8 cellular contexts compared by ENCODE assay signal in the genomic region with DNA sequence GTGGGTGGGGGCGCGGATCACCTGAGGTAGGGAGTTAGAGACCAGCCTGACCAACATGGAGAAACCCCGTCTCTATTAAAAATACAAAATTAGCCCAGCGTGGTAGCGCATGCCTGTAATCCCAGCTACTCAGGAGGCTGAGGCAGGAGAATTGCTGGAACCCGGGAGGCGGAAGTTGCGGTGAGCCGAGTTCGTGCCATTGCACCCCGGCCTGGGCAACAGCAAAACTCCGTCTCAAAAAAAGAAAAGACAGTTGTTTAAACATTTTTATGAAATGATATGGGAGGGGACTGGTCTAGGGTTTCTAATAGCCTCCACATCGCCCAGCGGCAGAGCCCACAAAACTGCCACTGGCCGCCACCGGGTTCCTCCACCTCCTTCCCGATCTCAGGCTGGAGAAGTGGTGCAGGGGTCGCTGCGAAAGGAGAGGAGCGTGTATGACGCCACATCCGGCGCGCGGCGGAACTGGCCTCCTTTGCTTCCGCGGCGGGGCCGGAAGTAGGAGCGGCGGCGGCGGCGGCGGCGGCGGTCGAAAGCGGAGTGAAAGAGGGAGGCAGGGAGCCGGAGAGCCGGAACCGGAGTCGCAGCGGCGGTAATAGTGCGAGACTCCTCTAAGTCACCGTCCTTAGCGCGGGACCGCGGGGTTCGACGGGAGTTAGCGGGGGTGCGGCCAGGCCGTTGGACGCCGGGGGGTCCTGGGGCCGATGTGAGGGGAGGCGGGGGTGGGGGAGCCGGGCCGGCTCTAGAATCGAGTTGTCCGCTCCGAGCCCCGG. TPM values are rescaled to one million over a fixed set of nuclear protein-coding genes. Genes with fewer than 3 reads are reported as not detected.
A peak's percentile ranks its signal among the peaks of the same experiment; 100 is the strongest.
DNase-seq lines count a peak whose midpoint lies in the region; ATAC-seq and TF ChIP-seq lines count a peak whose summit lies in the region.

A gene (plus strand): TSS at position 492 of the 773 bp plus-strand sequence. CDS start 384 bp downstream, outside the sequence.

- H3K9me3 ChIP-seq in effector memory CD4-positive, alpha-beta T cell (ENCODE audit: control insufficient read depth, low read length), result no peaks in the 10 kb centered on the region

- peak; percentile 94 for ATAC-seq in memory B cell (ENCODE audit: low read depth)

- peak within 1 kb of the TSS; percentile 94 for H3K4me3 Mint-ChIP-seq in memory B cell

- peaks cover 39% of the 10 kb centered on the region for H3K36me3 ChIP-seq in effector memory CD4-positive, alpha-beta T cell (ENCODE audit: control insufficient read depth, insufficient read depth, low read length)

- no peaks in the 10 kb centered on the region for H3K9me3 Mint-ChIP-seq in memory B cell

- no peak for TF ChIP-seq CTCF in AG10803 (conservative IDR thresholded peaks at IDR 0.05; ENCODE audit: low read length)
- TF ChIP-seq CTCF in HL-60 (IDR thresholded peaks at IDR 0.05; ENCODE audit: insufficient read depth, low read length), result no peak

- H3K4me1 ChIP-seq in effector memory CD4-positive, alpha-beta T cell (ENCODE audit: control insufficient read depth, insufficient read depth, low read length, poor library complexity, severe bottlenecking), result peaks cover 12% of the 10 kb centered on the region

- DNase-seq in AG10803 (ENCODE audit: low read depth), result peak; percentile 86
- peak; percentile 95 for DNase-seq in GM19240 (ENCODE audit: insufficient read length, low spot score)
- peak; percentile 89 to 91 for DNase-seq in HL-60 (ENCODE audit: low read depth in 1 of 2, low spot score in 1 of 2)
- DNase-seq in NOMO-1 (lab: John Stamatoyannopoulos, UW; ENCODE audit: unreplicated experiment in 2 of 2), result peak; percentile 86 to 87
- peak; percentile 84 to 88 (median 88) for DNase-seq in effector memory CD4-positive, alpha-beta T cell
- peak; percentile 79 to 86 for DNase-seq in memory B cell (ENCODE audit: low spot score in 2 of 2)
- peak; percentile 84 for DNase-seq in stimulated activated CD8-positive, alpha-beta memory T cell treated with anti-CD3 and anti-CD28 coated beads, Interleukin-12 subunit alpha, Interleukin-12 subunit beta, amount 100 ng/mL, for 1 hour (ENCODE audit: low read depth)

- peaks cover 22% of the 10 kb centered on the region for H3K4me1 Mint-ChIP-seq in memory B cell

- no peaks in the 10 kb centered on the region for H3K27me3 Mint-ChIP-seq in memory B cell

- H3K4me3 ChIP-seq in AG10803 (ENCODE audit: low read length) (peak within 1 kb of the TSS; percentile 95), HL-60 (replicated peaks; ENCODE audit: insufficient read depth, low read length) (peak within 1 kb of the TSS; percentile 92)
- peak within 1 kb of the TSS; percentile 87 for H3K4me3 ChIP-seq in effector memory CD4-positive, alpha-beta T cell (ENCODE audit: insufficient read depth, low read depth, low read length, poor library complexity, severe bottlenecking)

- H3K27ac Mint-ChIP-seq in memory B cell, result peak within 1 kb of the TSS; percentile 97

- H3K27ac ChIP-seq in HL-60 (replicated peaks), result peak within 1 kb of the TSS; percentile 87
- H3K27ac ChIP-seq in effector memory CD4-positive, alpha-beta T cell (ENCODE audit: insufficient read depth, low read length, poor library complexity, severe bottlenecking), result peak within 1 kb of the TSS; percentile 83

- POLR2A ChIA-PET in activated CD8-positive, alpha-beta memory T cell treated with anti-CD3 and anti-CD28 coated beads for 36 hours (lab: Charles Lee), result interaction anchor here (1.0 to 5.0 kb wide), 4 partner anchors 10 to 17 kb away, joined by 3 to 28 read pairs (median 3); a partner anchor contains a TSS

- H3K27me3 ChIP-seq in HL-60 (ENCODE audit: insufficient read depth, poor library complexity, severe bottlenecking), result no peaks in the 10 kb centered on the region
- H3K27me3 ChIP-seq in effector memory CD4-positive, alpha-beta T cell (replicated peaks; ENCODE audit: control insufficient read depth, insufficient read depth, low read length, poor library complexity, severe bottlenecking), result no peaks in the 10 kb centered on the region

- H3K36me3 Mint-ChIP-seq in memory B cell, result peaks cover 13% of the 10 kb centered on the region

- CTCF ChIA-PET in activated CD8-positive, alpha-beta memory T cell treated with anti-CD3 and anti-CD28 coated beads for 36 hours (lab: Charles Lee), result interaction anchor here (0.7 to 3.1 kb wide), 5 partner anchors 10 to 20 kb away, joined by 3 to 25 read pairs (median 3); a partner anchor contains a TSS

RNA-seq across cellular contexts. Expression of the gene that starts here (rescaled TPM):
- 100 to 1,000 TPM; 125 to 137 TPM for total RNA-seq in activated CD8-positive, alpha-beta memory T cell treated with anti-CD3 and anti-CD28 coated beads for 36 hours

Comparison
In these comparisons a context has a peak if more than half of its experiments do, and no peak if none do; other contexts are left out.
1. Peak in every context shown above with its lines: DNase-seq, ATAC-seq, H3K4me3 ChIP-seq and H3K27ac ChIP-seq.